In genomic region chr13:60020288-60020687, GRCh38 we compare ENCODE assay signal across 21 cellular contexts.
"Had no signal": no experiment of that assay in that cellular context is flagged by ENCODE, and none has a peak within 500 bp of the region (broad histone marks: within the 10 kb centered on the region; RNA-seq: fewer than 3 reads in every experiment).

No MANE protein-coding gene starts in this region.

- H3K4me1 Mint-ChIP-seq: nephron progenitor cell; stimulated activated effector memory CD8-positive, alpha-beta T cell treated with anti-CD3 and anti-CD28 coated beads, Interleukin-12 subunit alpha, Interleukin-12 subunit beta, amount 100 ng/mL, for 72 hours had no signal

- DNase-seq: activated B cell treated with CpG ODN at 0.5 μM for 24 hours; activated CD4-positive, alpha-beta memory T cell treated with anti-CD3 and anti-CD28 coated beads for 36 hours; activated CD4-positive, alpha-beta T cell treated with anti-CD3 and anti-CD28 coated beads for 36 hours; activated CD8-positive, alpha-beta memory T cell treated with anti-CD3 and anti-CD28 coated beads, Interleukin-2, amount 10 ng/mL, durations not matched to agents 7 days and 5 days; activated gamma-delta T cell; activated naive CD4-positive, alpha-beta T cell treated with anti-CD3 and anti-CD28 coated beads, Interleukin-2, amount 50 U/mL, for 16 hours; activated naive CD8-positive, alpha-beta T cell treated with anti-CD3 and anti-CD28 coated beads, Interleukin-2, amount 50 U/mL, for 24 hours; activated T-cell treated with anti-CD3 and anti-CD28 coated beads for 4 hours; body of pancreas; lower lobe of right lung; nephron progenitor cell; occipital lobe; stimulated activated CD4-positive, alpha-beta T cell treated with anti-CD3 and anti-CD28 coated beads, Interleukin-2, amount 100 ng/mL, for 24 hours; T-helper 9 cell; transverse colon had no signal

- ATAC-seq: activated CD4-positive, alpha-beta T cell treated with anti-CD3 and anti-CD28 coated beads for 36 hours; activated naive CD8-positive, alpha-beta T cell treated with anti-CD3 and anti-CD28 coated beads, Interleukin-2, amount 50 U/mL, for 24 hours; sciatic nerve; stimulated activated effector memory CD8-positive, alpha-beta T cell treated with anti-CD3 and anti-CD28 coated beads, Interleukin-12 subunit alpha, Interleukin-12 subunit beta, amount 100 ng/mL, for 72 hours had no signal

- H3K27me3 ChIP-seq: body of pancreas, cardiac muscle cell, transverse colon had no signal

- H3K4me3 ChIP-seq: body of pancreas, cardiac muscle cell, transverse colon had no signal

- H3K27ac ChIP-seq: cardiac muscle cell had no signal

- H3K27ac Mint-ChIP-seq: activated B cell treated with CpG ODN at 0.5 μM for 24 hours; activated CD4-positive, alpha-beta memory T cell treated with anti-CD3 and anti-CD28 coated beads for 36 hours; activated CD4-positive, alpha-beta T cell treated with anti-CD3 and anti-CD28 coated beads for 36 hours; activated naive CD8-positive, alpha-beta T cell treated with anti-CD3 and anti-CD28 coated beads, Interleukin-2, amount 50 U/mL, for 24 hours; mesothelial cell of epicardium; nephron progenitor cell; stimulated activated effector memory CD8-positive, alpha-beta T cell treated with anti-CD3 and anti-CD28 coated beads, Interleukin-12 subunit alpha, Interleukin-12 subunit beta, amount 100 ng/mL, for 72 hours had no signal

- FAIRE-seq: small intestine, urothelium cell line had no signal

- H3K4me3 Mint-ChIP-seq: activated B cell treated with CpG ODN at 0.5 μM for 24 hours; activated CD4-positive, alpha-beta memory T cell treated with anti-CD3 and anti-CD28 coated beads for 36 hours; activated CD4-positive, alpha-beta T cell treated with anti-CD3 and anti-CD28 coated beads for 36 hours; activated CD8-positive, alpha-beta memory T cell treated with anti-CD3 and anti-CD28 coated beads, Interleukin-2, amount 10 ng/mL, durations not matched to agents 7 days and 5 days; activated naive CD8-positive, alpha-beta T cell treated with anti-CD3 and anti-CD28 coated beads, Interleukin-2, amount 50 U/mL, for 24 hours; mesothelial cell of epicardium; nephron progenitor cell; stimulated activated effector memory CD8-positive, alpha-beta T cell treated with anti-CD3 and anti-CD28 coated beads, Interleukin-12 subunit alpha, Interleukin-12 subunit beta, amount 100 ng/mL, for 72 hours had no signal

- H3K9me3 ChIP-seq: body of pancreas, lower lobe of right lung, transverse colon had no signal

- H3K27me3 Mint-ChIP-seq: activated B cell treated with CpG ODN at 0.5 μM for 24 hours; activated CD4-positive, alpha-beta memory T cell treated with anti-CD3 and anti-CD28 coated beads for 36 hours; activated CD4-positive, alpha-beta T cell treated with anti-CD3 and anti-CD28 coated beads for 36 hours; activated CD8-positive, alpha-beta memory T cell treated with anti-CD3 and anti-CD28 coated beads, Interleukin-2, amount 10 ng/mL, durations not matched to agents 7 days and 5 days; activated naive CD8-positive, alpha-beta T cell treated with anti-CD3 and anti-CD28 coated beads, Interleukin-2, amount 50 U/mL, for 24 hours had no signal

- H3K36me3 Mint-ChIP-seq: stimulated activated effector memory CD8-positive, alpha-beta T cell treated with anti-CD3 and anti-CD28 coated beads, Interleukin-12 subunit alpha, Interleukin-12 subunit beta, amount 100 ng/mL, for 72 hours had no signal

- H3K36me3 ChIP-seq: cardiac muscle cell, lower lobe of right lung, transverse colon had no signal
